30 cellular contexts compared by ENCODE assay signal in genomic region chr1:79391896-79392295, GRCh38.
DNase-seq lines count a peak whose midpoint lies in the region; ATAC-seq and TF ChIP-seq lines count a peak whose summit lies in the region.
"Had no signal": no experiment of that assay in that cellular context is flagged by ENCODE, and none has a peak within 500 bp of the region (broad histone marks: within the 10 kb centered on the region; RNA-seq: fewer than 3 reads in every experiment).

No MANE protein-coding gene starts in this region.

- H3K4me1 Mint-ChIP-seq in natural killer cell treated with Interleukin-12 subunit alpha and Interleukin-12 subunit beta and Interleukin-15 and Interleukin-18, amount 100 ng/mL, for 72 hours (ENCODE audit: low read depth in 2 of 2): no peaks in the 10 kb centered on the region
- H3K4me1 Mint-ChIP-seq in activated CD8-positive, alpha-beta memory T cell treated with anti-CD3 and anti-CD28 coated beads, Interleukin-2, amount 10 ng/mL, durations not matched to agents 7 days and 5 days: no peaks in the 10 kb centered on the region
- H3K4me1 Mint-ChIP-seq: activated B cell treated with CpG ODN at 0.5 μM for 24 hours; activated CD4-positive, alpha-beta T cell treated with anti-CD3 and anti-CD28 coated beads, Interleukin-2, amount 10 ng/mL, durations not matched to agents 7 days and 5 days; activated naive CD8-positive, alpha-beta T cell treated with anti-CD3 and anti-CD28 coated beads, Interleukin-2, amount 10 ng/mL, durations not matched to agents 7 days and 5 days; CD8-positive, alpha-beta memory T cell; neural crest cell; stimulated activated naive CD8-positive, alpha-beta T cell treated with anti-CD3 and anti-CD28 coated beads, Interleukin-15, amount 100 ng/mL, for 72 hours had no signal

- no peak for ATAC-seq in natural killer cell treated with Interleukin-12 subunit alpha and Interleukin-12 subunit beta and Interleukin-15 and Interleukin-18, amount 100 ng/mL, for 72 hours
- no peak for ATAC-seq in upper lobe of right lung
- no peak for ATAC-seq in activated CD8-positive, alpha-beta memory T cell treated with anti-CD3 and anti-CD28 coated beads, Interleukin-2, amount 10 ng/mL, durations not matched to agents 7 days and 5 days
- ATAC-seq: activated T-cell treated with anti-CD3 and anti-CD28 coated beads, Interleukin-2, amount 50 U/mL, for 4 hours; left colon; pancreas; stimulated activated naive CD8-positive, alpha-beta T cell treated with anti-CD3 and anti-CD28 coated beads, Interleukin-15, amount 100 ng/mL, for 72 hours had no signal

- no peaks in the 10 kb centered on the region for H3K27me3 Mint-ChIP-seq in natural killer cell treated with Interleukin-12 subunit alpha and Interleukin-12 subunit beta and Interleukin-15 and Interleukin-18, amount 100 ng/mL, for 72 hours
- no peaks in the 10 kb centered on the region for H3K27me3 Mint-ChIP-seq in activated CD8-positive, alpha-beta memory T cell treated with anti-CD3 and anti-CD28 coated beads, Interleukin-2, amount 10 ng/mL, durations not matched to agents 7 days and 5 days
- H3K27me3 Mint-ChIP-seq: activated B cell treated with CpG ODN at 0.5 μM for 24 hours; activated CD4-positive, alpha-beta T cell treated with anti-CD3 and anti-CD28 coated beads, Interleukin-2, amount 10 ng/mL, durations not matched to agents 7 days and 5 days; activated naive CD8-positive, alpha-beta T cell treated with anti-CD3 and anti-CD28 coated beads, Interleukin-2, amount 10 ng/mL, durations not matched to agents 7 days and 5 days; CD8-positive, alpha-beta memory T cell; stimulated activated naive CD8-positive, alpha-beta T cell treated with anti-CD3 and anti-CD28 coated beads, Interleukin-15, amount 100 ng/mL, for 72 hours had no signal

- intact Hi-C loops in upper lobe of right lung (cut with DNase I): no loop called here

- H3K27ac ChIP-seq in HEK293 (ENCODE audit: extremely low read depth, low read depth, low read length) (no peak overlapping the region), upper lobe of right lung (no peak overlapping the region)
- H3K27ac ChIP-seq: ascending aorta, colonic mucosa, epithelial cell of prostate, pancreas, right atrium auricular region, thyroid gland had no signal

- H3K9me3 Mint-ChIP-seq in natural killer cell treated with Interleukin-12 subunit alpha and Interleukin-12 subunit beta and Interleukin-15 and Interleukin-18, amount 100 ng/mL, for 72 hours: peaks cover 4% of the 10 kb centered on the region
- H3K9me3 Mint-ChIP-seq in activated CD8-positive, alpha-beta memory T cell treated with anti-CD3 and anti-CD28 coated beads, Interleukin-2, amount 10 ng/mL, durations not matched to agents 7 days and 5 days (ENCODE audit: low read depth): peaks cover 2% of the 10 kb centered on the region
- H3K9me3 Mint-ChIP-seq: activated T-cell treated with anti-CD3 and anti-CD28 coated beads, Interleukin-2, amount 50 U/mL, for 4 hours; H9 had no signal

- H3K9me3 ChIP-seq in HEK293 (ENCODE audit: control insufficient read depth, insufficient read depth, low read depth, low read length) (no peaks in the 10 kb centered on the region), upper lobe of right lung (no peaks in the 10 kb centered on the region)
- H3K9me3 ChIP-seq: ascending aorta, colonic mucosa, pancreas, right atrium auricular region, SK-N-SH, thyroid gland had no signal

- H3K36me3 ChIP-seq in HEK293 (ENCODE audit: control insufficient read depth in 2 of 2, insufficient read depth in 1 of 2, low read length in 2 of 2) (no peaks in the 10 kb centered on the region), upper lobe of right lung (no peaks in the 10 kb centered on the region)
- H3K36me3 ChIP-seq: ascending aorta, colonic mucosa, pancreas, right atrium auricular region, thyroid gland had no signal

- POLR2A ChIA-PET in HEK293 (lab: Yijun Ruan, JAX): no interaction called here

- no peaks in the 10 kb centered on the region for H3K27me3 ChIP-seq in upper lobe of right lung
- H3K27me3 ChIP-seq: ascending aorta, colonic mucosa, pancreas, right atrium auricular region, thyroid gland had no signal

- no peaks in the 10 kb centered on the region for H3K4me1 ChIP-seq in HEK293 (ENCODE audit: control insufficient read depth, insufficient read depth, low read length)
- no peaks in the 10 kb centered on the region for H3K4me1 ChIP-seq in upper lobe of right lung
- H3K4me1 ChIP-seq: ascending aorta, colonic mucosa, pancreas, right atrium auricular region, thyroid gland had no signal

- no peak overlapping the region for H3K27ac Mint-ChIP-seq in natural killer cell treated with Interleukin-12 subunit alpha and Interleukin-12 subunit beta and Interleukin-15 and Interleukin-18, amount 100 ng/mL, for 72 hours
- H3K27ac Mint-ChIP-seq in activated CD8-positive, alpha-beta memory T cell treated with anti-CD3 and anti-CD28 coated beads, Interleukin-2, amount 10 ng/mL, durations not matched to agents 7 days and 5 days: no peak overlapping the region
- H3K27ac Mint-ChIP-seq: activated B cell treated with CpG ODN at 0.5 μM for 24 hours; activated CD4-positive, alpha-beta T cell treated with anti-CD3 and anti-CD28 coated beads, Interleukin-2, amount 10 ng/mL, durations not matched to agents 7 days and 5 days; activated naive CD8-positive, alpha-beta T cell treated with anti-CD3 and anti-CD28 coated beads, Interleukin-2, amount 10 ng/mL, durations not matched to agents 7 days and 5 days; CD8-positive, alpha-beta memory T cell; H9; stimulated activated naive CD8-positive, alpha-beta T cell treated with anti-CD3 and anti-CD28 coated beads, Interleukin-15, amount 100 ng/mL, for 72 hours had no signal

- TF ChIP-seq CTCF in HEK293 (tag by site-specific recombination; IDR thresholded peaks at IDR 0.05) (no peak), upper lobe of right lung (IDR thresholded peaks at IDR 0.05) (no peak)

- no peak overlapping the region for H3K4me3 Mint-ChIP-seq in natural killer cell treated with Interleukin-12 subunit alpha and Interleukin-12 subunit beta and Interleukin-15 and Interleukin-18, amount 100 ng/mL, for 72 hours
- H3K4me3 Mint-ChIP-seq in activated CD8-positive, alpha-beta memory T cell treated with anti-CD3 and anti-CD28 coated beads, Interleukin-2, amount 10 ng/mL, durations not matched to agents 7 days and 5 days: no peak overlapping the region
- H3K4me3 Mint-ChIP-seq: activated B cell treated with CpG ODN at 0.5 μM for 24 hours; activated CD4-positive, alpha-beta T cell treated with anti-CD3 and anti-CD28 coated beads, Interleukin-2, amount 10 ng/mL, durations not matched to agents 7 days and 5 days; activated naive CD8-positive, alpha-beta T cell treated with anti-CD3 and anti-CD28 coated beads, Interleukin-2, amount 10 ng/mL, durations not matched to agents 7 days and 5 days; activated T-cell treated with anti-CD3 and anti-CD28 coated beads, Interleukin-2, amount 50 U/mL, for 4 hours; CD8-positive, alpha-beta memory T cell; H9; neural crest cell; stimulated activated naive CD8-positive, alpha-beta T cell treated with anti-CD3 and anti-CD28 coated beads, Interleukin-15, amount 100 ng/mL, for 72 hours had no signal

- peaks cover 6% of the 10 kb centered on the region for H3K36me3 Mint-ChIP-seq in natural killer cell treated with Interleukin-12 subunit alpha and Interleukin-12 subunit beta and Interleukin-15 and Interleukin-18, amount 100 ng/mL, for 72 hours
- H3K36me3 Mint-ChIP-seq in activated CD8-positive, alpha-beta memory T cell treated with anti-CD3 and anti-CD28 coated beads, Interleukin-2, amount 10 ng/mL, durations not matched to agents 7 days and 5 days: no peaks in the 10 kb centered on the region
- H3K36me3 Mint-ChIP-seq: activated naive CD8-positive, alpha-beta T cell treated with anti-CD3 and anti-CD28 coated beads, Interleukin-2, amount 10 ng/mL, durations not matched to agents 7 days and 5 days; CD8-positive, alpha-beta memory T cell had no signal

- CTCF ChIA-PET in HEK293 (lab: Yijun Ruan, JAX): interaction anchor here (0.6 to 0.7 kb wide), 2 partner anchors 11 to 94 kb away, joined by 3 read pairs; no protein-coding TSS in a partner anchor
- CTCF ChIA-PET in activated CD8-positive, alpha-beta memory T cell treated with anti-CD3 and anti-CD28 coated beads, Interleukin-2, amount 10 ng/mL, durations not matched to agents 7 days and 5 days (lab: Charles Lee): interaction anchor here (0.7 kb wide), 1 partner anchor 14 kb away, joined by 3 read pairs; no protein-coding TSS in a partner anchor

- DNase-seq in DMS153 treated with DMSO at 0.1 percent for 48 hours (lab: John Stamatoyannopoulos, UW; ENCODE audit: unreplicated experiment) (peak; percentile 38), NCI-H526 treated with DMSO at 0.1 percent for 48 hours (lab: John Stamatoyannopoulos, UW) (peak; percentile 71), left kidney (ENCODE audit: low read depth, low spot score) (peak; percentile 72), upper lobe of right lung (no peak)
- DNase-seq in natural killer cell treated with Interleukin-12 subunit alpha and Interleukin-12 subunit beta and Interleukin-15 and Interleukin-18, amount 100 ng/mL, for 72 hours (ENCODE audit: low spot score): no peak
- DNase-seq in activated CD8-positive, alpha-beta memory T cell treated with anti-CD3 and anti-CD28 coated beads, Interleukin-2, amount 10 ng/mL, durations not matched to agents 7 days and 5 days: no peak
- DNase-seq: activated B cell treated with CpG ODN at 0.5 μM for 24 hours; activated CD4-positive, alpha-beta T cell treated with anti-CD3 and anti-CD28 coated beads, Interleukin-2, amount 10 ng/mL, durations not matched to agents 7 days and 5 days; activated gamma-delta T cell; activated naive CD8-positive, alpha-beta T cell treated with anti-CD3 and anti-CD28 coated beads, Interleukin-2, amount 10 ng/mL, durations not matched to agents 7 days and 5 days; activated T-cell treated with anti-CD3 and anti-CD28 coated beads, Interleukin-2, amount 50 U/mL, for 4 hours; CD8-positive, alpha-beta memory T cell; colonic mucosa; effector CD4-positive, alpha-beta T cell; H9; Karpas-422; left colon; NCI-H1694 treated with DMSO at 0.1 percent for 48 hours; NCI-H2227 treated with DMSO at 0.1 percent for 48 hours; NCI-H774; pancreas; RPMI8226; SK-N-SH; stimulated activated naive CD8-positive, alpha-beta T cell treated with anti-CD3 and anti-CD28 coated beads, Interleukin-15, amount 100 ng/mL, for 72 hours; thyroid gland had no signal

- no peak overlapping the region for H3K4me3 ChIP-seq in HEK293 (ENCODE audit: low read depth, low read length)
- no peak overlapping the region for H3K4me3 ChIP-seq in upper lobe of right lung
- H3K4me3 ChIP-seq: ascending aorta, colonic mucosa, pancreas, right atrium auricular region, thyroid gland had no signal

TF ChIP-seq in HEK293, 187 proteins besides CTCF, POLR2A, EP300 and RAD21 (continues in another document):
- no peak for TF ChIP-seq ZNF76 (tag by site-specific recombination; IDR thresholded peaks at IDR 0.05; ENCODE audit: borderline replicate concordance, low read depth)

Comparison
In these comparisons a context has a peak if more than half of its experiments do, and no peak if none do; other contexts are left out.
1. DNase-seq: peak in DMS153 treated with DMSO at 0.1 percent for 48 hours (single experiment), NCI-H526 treated with DMSO at 0.1 percent for 48 hours (single experiment) and left kidney (single experiment); none in natural killer cell treated with Interleukin-12 subunit alpha and Interleukin-12 subunit beta and Interleukin-15 and Interleukin-18, amount 100 ng/mL, for 72 hours (single experiment), upper lobe of right lung (single experiment) and activated CD8-positive, alpha-beta memory T cell treated with anti-CD3 and anti-CD28 coated beads, Interleukin-2, amount 10 ng/mL, durations not matched to agents 7 days and 5 days (single experiment).